ENCODE assay signal across 8 cellular contexts in genomic region chr2:171160119-171160629, GRCh38. TPM values are rescaled to one million over a fixed set of nuclear protein-coding genes. Genes with fewer than 3 reads are reported as not detected.
DNase-seq lines count a peak whose midpoint lies in the region; ATAC-seq and TF ChIP-seq lines count a peak whose summit lies in the region.

No MANE protein-coding gene starts in this region.

- H3K4me1 ChIP-seq in OCI-LY1 (ENCODE audit: insufficient read depth, low read length, severe bottlenecking), result peaks cover 61% of the 10 kb centered on the region

- H3K36me3 Mint-ChIP-seq in activated T-helper 2 cell treated with anti-CD3 and anti-CD28 coated beads, Interferon-gamma antibody, Interleukin-2, Interleukin-4, amounts not matched to agents 10 μg/mL and 5 μg/mL and 100 μg/mL, durations not matched to agents 14 hours and 24 hours and 36 hours (ENCODE audit: low read depth), result peaks cover 5% of the 10 kb centered on the region
- H3K36me3 Mint-ChIP-seq in neural crest cell (ENCODE audit: low read depth), result no peaks in the 10 kb centered on the region

- no peak for TF ChIP-seq CTCF in OCI-LY1 (IDR thresholded peaks at IDR 0.05; ENCODE audit: low read length)
- TF ChIP-seq CTCF in fibroblast of pulmonary artery (IDR thresholded peaks at IDR 0.05; ENCODE audit: low read length, missing control alignments), result no peak
- no peak for TF ChIP-seq CTCF in neural crest cell (conservative IDR thresholded peaks at IDR 0.05)

- no peaks in the 10 kb centered on the region for H3K27me3 Mint-ChIP-seq in activated T-helper 2 cell treated with anti-CD3 and anti-CD28 coated beads, Interferon-gamma antibody, Interleukin-2, Interleukin-4, amounts not matched to agents 10 μg/mL and 5 μg/mL and 100 μg/mL, durations not matched to agents 14 hours and 24 hours and 36 hours (ENCODE audit: low read depth)
- no peaks in the 10 kb centered on the region for H3K27me3 Mint-ChIP-seq in neural crest cell (ENCODE audit: low read depth)
- H3K27me3 Mint-ChIP-seq in stimulated activated naive CD8-positive, alpha-beta T cell treated with anti-CD3 and anti-CD28 coated beads, Interleukin-15, amount 100 ng/mL, for 72 hours, result no peaks in the 10 kb centered on the region

- H3F3A ChIP-seq in OCI-LY1 (ENCODE audit: insufficient read depth, low read length), result no peaks in the 10 kb centered on the region

- H3K79me2 ChIP-seq in OCI-LY1 (ENCODE audit: insufficient read depth, low read length), result peaks cover 46% of the 10 kb centered on the region

- no peak overlapping the region for H2AFZ ChIP-seq in OCI-LY1 (ENCODE audit: low read length)

- H3K27ac ChIP-seq in OCI-LY1 (ENCODE audit: low read depth, low read length, poor library complexity, severe bottlenecking), result peak overlapping the region; percentile 84

- peak; percentile 23 for ATAC-seq in HG03432 (IDR thresholded peaks at IDR 0.05; ENCODE audit: unreplicated experiment)
- peak; percentile 64 for ATAC-seq in stimulated activated naive CD8-positive, alpha-beta T cell treated with anti-CD3 and anti-CD28 coated beads, Interleukin-15, amount 100 ng/mL, for 72 hours

- H3K9ac ChIP-seq in OCI-LY1 (ENCODE audit: low read length), result peak overlapping the region; percentile 91

- H3K36me3 ChIP-seq in OCI-LY1 (ENCODE audit: insufficient read depth, low read length), result no peaks in the 10 kb centered on the region

- H4K20me1 ChIP-seq in OCI-LY1 (ENCODE audit: insufficient read depth, low read length), result no peaks in the 10 kb centered on the region

- H3K4me3 Mint-ChIP-seq in activated T-helper 2 cell treated with anti-CD3 and anti-CD28 coated beads, Interferon-gamma antibody, Interleukin-2, Interleukin-4, amounts not matched to agents 10 μg/mL and 5 μg/mL and 100 μg/mL, durations not matched to agents 14 hours and 24 hours and 36 hours (ENCODE audit: low read depth), result peak overlapping the region; percentile 98
- peak overlapping the region; percentile 99 for H3K4me3 Mint-ChIP-seq in neural crest cell
- peak overlapping the region; percentile 86 to 98 for H3K4me3 Mint-ChIP-seq in stimulated activated naive CD8-positive, alpha-beta T cell treated with anti-CD3 and anti-CD28 coated beads, Interleukin-15, amount 100 ng/mL, for 72 hours

- H3K9me3 ChIP-seq in OCI-LY1 (ENCODE audit: low read length), result no peaks in the 10 kb centered on the region

- H3K4me1 Mint-ChIP-seq in activated T-helper 2 cell treated with anti-CD3 and anti-CD28 coated beads, Interferon-gamma antibody, Interleukin-2, Interleukin-4, amounts not matched to agents 10 μg/mL and 5 μg/mL and 100 μg/mL, durations not matched to agents 14 hours and 24 hours and 36 hours (ENCODE audit: low read depth), result peaks cover 61% of the 10 kb centered on the region
- H3K4me1 Mint-ChIP-seq in neural crest cell, result peaks cover 44% of the 10 kb centered on the region
- peaks cover 58% of the 10 kb centered on the region for H3K4me1 Mint-ChIP-seq in stimulated activated naive CD8-positive, alpha-beta T cell treated with anti-CD3 and anti-CD28 coated beads, Interleukin-15, amount 100 ng/mL, for 72 hours

- intact Hi-C loops in activated T-helper 2 cell treated with anti-CD3 and anti-CD28 coated beads, Interferon-gamma antibody, Interleukin-2, Interleukin-4, amounts not matched to agents 10 μg/mL and 5 μg/mL and 100 μg/mL, durations not matched to agents 14 hours and 24 hours and 36 hours (cut with micrococcal nuclease), result loop anchor here (1.0 to 5.0 kb wide), 3 partner anchors 87 to 274 kb away; partner anchors contain the start of genes DCAF17 and GORASP2

- H3K4me3 ChIP-seq in OCI-LY1 (ENCODE audit: low read depth, low read length, poor library complexity, severe bottlenecking) (peak overlapping the region; percentile 75), fibroblast of pulmonary artery (replicated peaks; ENCODE audit: low read depth, low read length) (peak overlapping the region; percentile 93)

- H3K4me2 ChIP-seq in OCI-LY1 (ENCODE audit: low read length), result peak overlapping the region; percentile 77

- no peaks in the 10 kb centered on the region for H3K9me2 ChIP-seq in OCI-LY1 (ENCODE audit: low read depth, low read length)

- no peaks in the 10 kb centered on the region for H3K9me3 Mint-ChIP-seq in activated T-helper 2 cell treated with anti-CD3 and anti-CD28 coated beads, Interferon-gamma antibody, Interleukin-2, Interleukin-4, amounts not matched to agents 10 μg/mL and 5 μg/mL and 100 μg/mL, durations not matched to agents 14 hours and 24 hours and 36 hours
- H3K9me3 Mint-ChIP-seq in neural crest cell, result no peaks in the 10 kb centered on the region
- H3K9me3 Mint-ChIP-seq in stimulated activated naive CD8-positive, alpha-beta T cell treated with anti-CD3 and anti-CD28 coated beads, Interleukin-15, amount 100 ng/mL, for 72 hours, result no peaks in the 10 kb centered on the region

- H3K27me3 ChIP-seq in OCI-LY1 (ENCODE audit: insufficient read depth, low read length), result no peaks in the 10 kb centered on the region

- H3K27ac Mint-ChIP-seq in activated T-helper 2 cell treated with anti-CD3 and anti-CD28 coated beads, Interferon-gamma antibody, Interleukin-2, Interleukin-4, amounts not matched to agents 10 μg/mL and 5 μg/mL and 100 μg/mL, durations not matched to agents 14 hours and 24 hours and 36 hours, result peak overlapping the region; percentile 95
- H3K27ac Mint-ChIP-seq in neural crest cell (ENCODE audit: unreplicated experiment), result peak overlapping the region; percentile 97
- peak overlapping the region; percentile 98 for H3K27ac Mint-ChIP-seq in stimulated activated naive CD8-positive, alpha-beta T cell treated with anti-CD3 and anti-CD28 coated beads, Interleukin-15, amount 100 ng/mL, for 72 hours

- DNase-seq in AG08396 (ENCODE audit: low spot score), result peak; percentile 67
- peak; percentile 31 for DNase-seq in GM19238 (ENCODE audit: insufficient read length, low spot score)
- peak; percentile 58 for DNase-seq in activated T-helper 2 cell treated with anti-CD3 and anti-CD28 coated beads, Interferon-gamma antibody, Interleukin-2, Interleukin-4, amounts not matched to agents 10 μg/mL and 5 μg/mL and 100 μg/mL, durations not matched to agents 14 hours and 24 hours and 36 hours (ENCODE audit: low spot score)
- peak; percentile 63 for DNase-seq in fibroblast of pulmonary artery (ENCODE audit: low read depth)
- peak; percentile 60 for DNase-seq in neural crest cell (ENCODE audit: low read depth, low spot score)
- peak; percentile 73 to 74 for DNase-seq in stimulated activated naive CD8-positive, alpha-beta T cell treated with anti-CD3 and anti-CD28 coated beads, Interleukin-15, amount 100 ng/mL, for 72 hours

RNA-seq across cellular contexts. Expression of gene TLK1, which starts 0.5 kb away (rescaled TPM):
- total RNA-seq in activated T-helper 2 cell treated with anti-CD3 and anti-CD28 coated beads, Interferon-gamma antibody, Interleukin-2, Interleukin-4, amounts not matched to agents 10 μg/mL and 5 μg/mL and 100 μg/mL, durations not matched to agents 14 hours and 24 hours and 36 hours, result 81.7 and 86.1 TPM in 2 replicates
- 65.5 and 70.6 TPM in 2 replicates for total RNA-seq in neural crest cell

Comparison
In these comparisons a context has a peak if more than half of its experiments do, and no peak if none do; other contexts are left out.
1. Peak in every context shown above with its lines: DNase-seq, ATAC-seq, H3K4me3 ChIP-seq and H3K27ac ChIP-seq.